In the genomic region with DNA sequence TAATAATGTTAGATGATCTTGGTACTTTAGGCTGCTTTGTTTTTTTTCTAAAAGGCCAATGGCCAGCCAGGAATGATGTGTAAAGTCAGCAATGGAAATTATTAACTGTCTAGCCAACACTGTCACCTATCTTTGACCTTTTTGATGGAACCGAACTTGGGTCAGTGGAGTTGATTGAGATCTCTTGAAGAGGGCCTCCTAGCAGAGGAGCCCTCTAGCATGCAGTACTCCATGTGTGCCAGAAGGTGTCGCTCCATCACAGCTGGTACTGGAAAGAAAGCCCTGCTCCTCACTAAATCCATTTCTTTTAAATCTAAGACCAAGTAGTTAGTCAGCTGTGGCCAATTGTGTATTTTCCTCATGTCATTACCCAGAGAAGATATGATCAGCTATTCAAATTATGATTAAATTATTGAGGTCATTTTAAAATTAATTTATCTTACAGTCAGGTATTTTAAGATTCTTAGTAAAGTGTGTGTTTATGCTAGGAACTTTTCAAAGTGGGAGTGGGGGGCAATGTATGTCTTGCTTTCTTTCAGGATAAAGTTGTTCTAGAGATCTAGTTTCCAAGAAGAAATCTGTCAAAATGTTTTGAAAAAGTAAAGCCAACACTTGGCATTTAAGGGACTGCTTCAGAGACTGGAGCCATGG, we compare ENCODE assay signal across 8 cellular contexts. TPM values are rescaled to one million over a fixed set of nuclear protein-coding genes. Genes with fewer than 3 reads are reported as not detected.
DNase-seq lines count a peak whose midpoint lies in the region; ATAC-seq and TF ChIP-seq lines count a peak whose summit lies in the region.

No MANE protein-coding gene starts in this region.

- peak; percentile 28 for DNase-seq in AG09309 (ENCODE audit: low read depth)
- DNase-seq in NCI-H2171 treated with DMSO at 0.1 percent for 48 hours (lab: John Stamatoyannopoulos, UW), result peak; percentile 58
- DNase-seq in central memory CD8-positive, alpha-beta T cell (ENCODE audit: low spot score in 2 of 2), result peak; percentile 32 to 43
- DNase-seq in stimulated activated CD8-positive, alpha-beta memory T cell treated with anti-CD3 and anti-CD28 coated beads, Interleukin-12 subunit alpha, Interleukin-12 subunit beta, amount 100 ng/mL, for 1 hour (ENCODE audit: low read depth), result peak; percentile 59

- no peaks in the 10 kb centered on the region for H3K9me3 Mint-ChIP-seq in central memory CD8-positive, alpha-beta T cell

- no peak overlapping the region for H3K27ac Mint-ChIP-seq in central memory CD8-positive, alpha-beta T cell (ENCODE audit: low read depth)

- no peak overlapping the region for H3K4me3 ChIP-seq in AG09309 (ENCODE audit: control insufficient read depth, low read depth, low read length)
- H3K4me3 ChIP-seq in liver (ENCODE audit: low read depth in 1 of 3, low read length in 3 of 3), result no peak overlapping the region

- H3K9ac ChIP-seq in liver (ENCODE audit: low read depth in 1 of 2, low read length in 2 of 2), result no peak overlapping the region

- H3K36me3 ChIP-seq in liver (ENCODE audit: control insufficient read depth in 4 of 4, insufficient read depth in 3 of 4, low read depth in 1 of 4, low read length in 3 of 4), result no peaks in the 10 kb centered on the region

- ATAC-seq in GM18858 (IDR thresholded peaks at IDR 0.05; ENCODE audit: unreplicated experiment) (peak; percentile 52), HG03045 (IDR thresholded peaks at IDR 0.05; ENCODE audit: unreplicated experiment) (peak; percentile 49)
- peak; percentile 65 to 75 for ATAC-seq in activated CD4-positive, CD25-positive, alpha-beta regulatory T cell treated with anti-CD3 and anti-CD28 coated beads, Interleukin-2, amount 50 U/mL, for 24 hours
- peak; percentile 60 for ATAC-seq in central memory CD8-positive, alpha-beta T cell (replicated peaks; ENCODE audit: extremely low read depth, poor library complexity, severe bottlenecking)

- no peaks in the 10 kb centered on the region for H3K27me3 ChIP-seq in liver (ENCODE audit: control insufficient read depth in 4 of 4, insufficient read depth in 4 of 4, low read length in 3 of 4)

- no peaks in the 10 kb centered on the region for H3K9me3 ChIP-seq in liver (ENCODE audit: control insufficient read depth in 4 of 4, low read length in 3 of 4)

- no peak overlapping the region for H3K4me3 Mint-ChIP-seq in central memory CD8-positive, alpha-beta T cell

- WGBS in liver, result 10% methylated on average over 2 of the region's 2 CpGs

- H3K27ac ChIP-seq in liver (ENCODE audit: low read depth in 1 of 2, low read length in 2 of 2), result no peak overlapping the region

- no peaks in the 10 kb centered on the region for H3K36me3 Mint-ChIP-seq in central memory CD8-positive, alpha-beta T cell (ENCODE audit: insufficient read depth)

- TF ChIP-seq RAD21 in liver (IDR thresholded peaks at IDR 0.05), result peak; percentile 100

- peaks cover 2% of the 10 kb centered on the region for H3K27me3 Mint-ChIP-seq in central memory CD8-positive, alpha-beta T cell

- peaks cover 0 to 6% (median 2%) of the 10 kb centered on the region in 4 donors for H3K4me1 ChIP-seq in liver (ENCODE audit: control insufficient read depth in 4 of 4, insufficient read depth in 4 of 4, low read length in 3 of 4)

- H3K4me1 Mint-ChIP-seq in central memory CD8-positive, alpha-beta T cell, result no peaks in the 10 kb centered on the region

- peak; percentile 99 for TF ChIP-seq CTCF in AG09309 (IDR thresholded peaks at IDR 0.05; ENCODE audit: control insufficient read depth, insufficient read depth, low read depth, low read length, missing control alignments)
- TF ChIP-seq CTCF in liver (IDR thresholded peaks at IDR 0.05; ENCODE audit: low read depth, low read length, missing input control), result peak; percentile 98

TF ChIP-seq in liver, 16 proteins besides CTCF, POLR2A, EP300 and RAD21:
- peak in 1 of 2 donors; percentile 56 for TF ChIP-seq RXRA (IDR thresholded peaks at IDR 0.05)
- no peak for TF ChIP-seq FOXA2 (IDR thresholded peaks at IDR 0.05)
- TF ChIP-seq HNF4A (conservative IDR thresholded peaks at IDR 0.05), result peak in 1 of 2 donors; percentile 22

RNA-seq across cellular contexts. Expression of a gene that starts 33.1 kb away (rescaled TPM):
- 10 to 100 TPM; 42.5 to 45.1 TPM for total RNA-seq in liver
- polyA plus RNA-seq in liver, result 10 to 100 TPM; 10.6 to 23.4 TPM
